ENCODE assay signal across 1 cellular context in genomic region chr3:148943531-148944200, GRCh38.
A peak's percentile ranks its signal among the peaks of the same experiment; 100 is the strongest.
TF ChIP-seq lines count a peak whose summit lies in the region.

No MANE protein-coding gene starts in this region.

TF ChIP-seq in K562, 482 proteins besides CTCF, POLR2A, EP300 and RAD21 (continued from another document):
- peak; percentile 66 for TF ChIP-seq DEAF1 (CRISPR knock-in tag; IDR thresholded peaks at IDR 0.05)
- TF ChIP-seq ATF1 (CRISPR knock-in tag; IDR thresholded peaks at IDR 0.05), result no peak
- TF ChIP-seq ATF1 (tag; IDR thresholded peaks at IDR 0.05), result peak; percentile 66
- TF ChIP-seq THAP7 (CRISPR knock-in tag; IDR thresholded peaks at IDR 0.05), result no peak
- peak; percentile 21; the same call in 1 of the 2 replicates for TF ChIP-seq ATF7 (IDR thresholded peaks at IDR 0.05)
- peak; percentile 95 for TF ChIP-seq MAFG (tag; conservative IDR thresholded peaks at IDR 0.05)
- TF ChIP-seq NFIC (IDR thresholded peaks at IDR 0.05), result 0 out of 2 replicates have a peak, but pooled peaks have one; percentile 17
- no peak for TF ChIP-seq STAG1 (CRISPR knock-in tag; IDR thresholded peaks at IDR 0.05; ENCODE audit: borderline replicate concordance)
- no peak for TF ChIP-seq TARDBP (IDR thresholded peaks at IDR 0.05)
- peak; percentile 88 for TF ChIP-seq MAFF (IDR thresholded peaks at IDR 0.05; ENCODE audit: low read length)
- peak; percentile 84 for TF ChIP-seq C11orf30 (IDR thresholded peaks at IDR 0.05; ENCODE audit: low read depth)
- TF ChIP-seq MECOM (CRISPR knock-in tag; IDR thresholded peaks at IDR 0.05), result peak; percentile 88
